Comparison of ENCODE assay signal across 8 cellular contexts in genomic region chr11:9004310-9004945, GRCh38. TPM values are rescaled to one million over a fixed set of nuclear protein-coding genes. Genes with fewer than 3 reads are reported as not detected.
DNase-seq lines count a peak whose midpoint lies in the region; ATAC-seq and TF ChIP-seq lines count a peak whose summit lies in the region.

No MANE protein-coding gene starts in this region.

- H3K4me3 ChIP-seq in foreskin fibroblast (ENCODE audit: low read depth in 1 of 2, low read length in 2 of 2): peak overlapping the region; percentile 52 to 57
- H3K4me3 ChIP-seq in psoas muscle: peak overlapping the region; percentile 57

- peak overlapping the region; percentile 47 for H3K4me3 Mint-ChIP-seq in activated T-cell treated with anti-CD3 and anti-CD28 coated beads, Interleukin-2, amount 50 U/mL, for 4 hours

- 7 to 10% (median 10%) methylated on average over 47 to 60 of the region's 60 CpGs for WGBS in psoas muscle, 3 donors

- peak in 1 of 2 donors; percentile 1 for ATAC-seq in activated T-cell treated with anti-CD3 and anti-CD28 coated beads, Interleukin-2, amount 50 U/mL, for 4 hours
- peak; percentile 15 to 40 (median 25) for ATAC-seq in psoas muscle
- ATAC-seq in HG03378 (IDR thresholded peaks at IDR 0.05; ENCODE audit: unreplicated experiment): no peak

- peaks cover 19% of the 10 kb centered on the region for H3K4me1 ChIP-seq in psoas muscle

- H3K27me3 ChIP-seq in psoas muscle (ENCODE audit: insufficient read depth in 3 of 3, low read length in 2 of 3): peaks cover 3 to 53% (median 11%) of the 10 kb centered on the region in 3 donors

- TF ChIP-seq CTCF in foreskin fibroblast (IDR thresholded peaks at IDR 0.05; ENCODE audit: low read depth, low read length): no peak
- no peak for TF ChIP-seq CTCF in psoas muscle (IDR thresholded peaks at IDR 0.05)

- H3K27ac ChIP-seq in psoas muscle: no peak overlapping the region

- intact Hi-C loops in psoas muscle (cut with DNase I): no loop called here

- peaks cover 31% of the 10 kb centered on the region for H3K4me1 Mint-ChIP-seq in activated T-cell treated with anti-CD3 and anti-CD28 coated beads, Interleukin-2, amount 50 U/mL, for 4 hours (ENCODE audit: low read depth)

- DNase-seq in stimulated activated CD4-positive, alpha-beta T cell treated with anti-CD3 and anti-CD28 coated beads, Interleukin-12 subunit alpha, Interleukin-12 subunit beta, amount 100 ng/mL, for 4 hours: peak; percentile 19
- DNase-seq in stimulated activated CD4-positive, alpha-beta T cell treated with anti-CD3 and anti-CD28 coated beads, Interleukin-1b, Interleukin-23, amount 100 ng/mL, for 48 hours: no peak
- DNase-seq in activated T-cell treated with anti-CD3 and anti-CD28 coated beads, Interleukin-2, amount 50 U/mL, for 4 hours: peak; percentile 25
- DNase-seq in foreskin fibroblast (no peak), psoas muscle (peak in 1 of 2 donors; percentile 31), AG20443 (ENCODE audit: low spot score) (no peak), NCI-H1436 (lab: John Stamatoyannopoulos, UW) (no peak)

- H3K9me3 Mint-ChIP-seq in activated T-cell treated with anti-CD3 and anti-CD28 coated beads, Interleukin-2, amount 50 U/mL, for 4 hours: no peaks in the 10 kb centered on the region

- H3K36me3 ChIP-seq in psoas muscle (ENCODE audit: insufficient read depth in 1 of 2, low read depth in 1 of 2): no peaks in the 10 kb centered on the region

- H3K36me3 Mint-ChIP-seq in activated T-cell treated with anti-CD3 and anti-CD28 coated beads, Interleukin-2, amount 50 U/mL, for 4 hours (ENCODE audit: insufficient read depth): no peaks in the 10 kb centered on the region

- H3K27me3 Mint-ChIP-seq in activated T-cell treated with anti-CD3 and anti-CD28 coated beads, Interleukin-2, amount 50 U/mL, for 4 hours (ENCODE audit: low read depth): peaks cover 37% of the 10 kb centered on the region

- H3K9me3 ChIP-seq in psoas muscle: no peaks in the 10 kb centered on the region

RNA-seq across cellular contexts. Expression of gene NRIP3, which starts 0.6 kb away (rescaled TPM):
- total RNA-seq in activated T-cell treated with anti-CD3 and anti-CD28 coated beads, Interleukin-2, amount 50 U/mL, for 4 hours: 1 to 10 TPM; 1.9 to 2.4 (median 2.0) TPM
- under 1 TPM; 0.09 to 0.37 (median 0.18) TPM for total RNA-seq in psoas muscle
- polyA plus RNA-seq in psoas muscle: 1 to 10 TPM in 1 of 3 donors, under 1 TPM in 1, not detected in 1; 0.23 to 2.1 TPM

RNA-seq across cellular contexts. Expression of gene TMEM9B, which starts 40.2 kb away (rescaled TPM):
- 10 to 100 TPM; 25.6 to 28.9 (median 28.6) TPM for total RNA-seq in activated T-cell treated with anti-CD3 and anti-CD28 coated beads, Interleukin-2, amount 50 U/mL, for 4 hours
- total RNA-seq in psoas muscle: 10 to 100 TPM; 32.1 to 54.5 (median 36.0) TPM
- polyA plus RNA-seq in psoas muscle: 10 to 100 TPM; 40.7 to 83.4 (median 73.3) TPM

Comparison
In these comparisons a context has a peak if more than half of its experiments do, and no peak if none do; other contexts are left out.
1. DNase-seq: peak in stimulated activated CD4-positive, alpha-beta T cell treated with anti-CD3 and anti-CD28 coated beads, Interleukin-12 subunit alpha, Interleukin-12 subunit beta, amount 100 ng/mL, for 4 hours (single experiment) and activated T-cell treated with anti-CD3 and anti-CD28 coated beads, Interleukin-2, amount 50 U/mL, for 4 hours (single experiment); none in stimulated activated CD4-positive, alpha-beta T cell treated with anti-CD3 and anti-CD28 coated beads, Interleukin-1b, Interleukin-23, amount 100 ng/mL, for 48 hours (single experiment), foreskin fibroblast (0 of 2), AG20443 (single experiment) and NCI-H1436 (single experiment).